7 cellular contexts compared by ENCODE assay signal in genomic region chr17:75270966-75271232, GRCh38. TPM values are rescaled to one million over a fixed set of nuclear protein-coding genes. Genes with fewer than 3 reads are reported as not detected.
DNase-seq lines count a peak whose midpoint lies in the region; FAIRE-seq and TF ChIP-seq lines count a peak whose summit lies in the region.

TSS of gene MIF4GD (minus strand) at chr17:75271231. CDS start at chr17:75270195, 1,036 bp downstream.

- no peaks in the 10 kb centered on the region for H3K79me2 ChIP-seq in GM23248 (ENCODE audit: insufficient read depth)

- in situ Hi-C loops in GM23248 (cut with MboI): no loop called here

- intact Hi-C loops in esophagus squamous epithelium (cut with DNase I): no loop called here

- H3K27ac ChIP-seq in GM23248 (peak within 1 kb of the TSS; percentile 58), SK-N-MC (peak within 1 kb of the TSS; percentile 13; the same call in 1 of the 2 replicates), esophagus squamous epithelium (peak within 1 kb of the TSS; percentile 97 to 99 (median 98))

- H3K27me3 ChIP-seq in GM23248 (replicated peaks; ENCODE audit: insufficient read depth) (no peaks in the 10 kb centered on the region), esophagus squamous epithelium (no peaks in the 10 kb centered on the region), neuron (ENCODE audit: insufficient read depth, low read length) (no peaks in the 10 kb centered on the region)

- H2AFZ ChIP-seq in GM23248 (peak within 1 kb of the TSS; percentile 97), neuron (ENCODE audit: low read depth, low read length) (peak within 1 kb of the TSS; percentile 96)

- TF ChIP-seq POLR2A in esophagus squamous epithelium (IDR thresholded peaks at IDR 0.05) (peak in 2 of 4 donors; percentile 37 to 49), GM12892 (IDR thresholded peaks at IDR 0.05; ENCODE audit: low read depth, low read length) (no peak; the same call in 1 of the 2 replicates)

- H3F3A ChIP-seq in GM23248 (ENCODE audit: insufficient read depth): peaks cover 13% of the 10 kb centered on the region

- H3K4me2 ChIP-seq in GM23248 (ENCODE audit: unreplicated experiment): peak within 1 kb of the TSS; percentile 89

- TF ChIP-seq CTCF in esophagus squamous epithelium (IDR thresholded peaks at IDR 0.05): no peak

- DNase-seq in GM23248 (no peak), SK-N-MC (ENCODE audit: low read depth, low spot score) (no peak), esophagus squamous epithelium (lab: John Stamatoyannopoulos, UW) (no peak), GM12892 (ENCODE audit: insufficient read length) (no peak), glomerular visceral epithelial cell (ENCODE audit: extremely low spot score) (no peak)
- DNase-seq in stimulated activated CD4-positive, alpha-beta T cell treated with anti-CD3 and anti-CD28 coated beads, Interleukin-2, amount 100 ng/mL, for 24 hours: no peak

- no peaks in the 10 kb centered on the region for H4K20me1 ChIP-seq in GM23248 (ENCODE audit: insufficient read depth)

- H3K4me3 ChIP-seq in GM23248 (peak within 1 kb of the TSS; percentile 93), SK-N-MC (peak within 1 kb of the TSS; percentile 95), esophagus squamous epithelium (peak within 1 kb of the TSS; percentile 58 to 97 (median 94)), neuron (ENCODE audit: low read length) (peak within 1 kb of the TSS; percentile 96)

- peaks cover 27% of the 10 kb centered on the region for H3K4me1 ChIP-seq in GM23248 (ENCODE audit: insufficient read depth)
- peaks cover 14 to 58% (median 23%) of the 10 kb centered on the region in 3 donors for H3K4me1 ChIP-seq in esophagus squamous epithelium
- H3K4me1 ChIP-seq in neuron (ENCODE audit: insufficient read depth, low read length): peaks cover 13% of the 10 kb centered on the region

- H3K9me3 ChIP-seq in GM23248 (ENCODE audit: low read depth) (no peaks in the 10 kb centered on the region), SK-N-MC (ENCODE audit: low read depth, low read length) (no peaks in the 10 kb centered on the region), esophagus squamous epithelium (no peaks in the 10 kb centered on the region), neuron (ENCODE audit: low read length) (no peaks in the 10 kb centered on the region)

- WGBS in GM23248 (ENCODE audit: low coverage in 1 of 2, low lambda C conversion rate in 2 of 2, missing lambda C conversion rate in 2 of 2), 2 experiments: 2 to 4% methylated on average over 25 to 35 of the region's 39 CpGs
- WGBS in esophagus squamous epithelium, 2 donors: no CpG with 5 or more reads among the region's 39 CpGs

- peaks cover 6% of the 10 kb centered on the region; the same call in 1 of the 2 replicates for H3K36me3 ChIP-seq in GM23248 (ENCODE audit: low read depth)
- H3K36me3 ChIP-seq in SK-N-MC (ENCODE audit: insufficient read depth, low read length): peaks cover 6% of the 10 kb centered on the region; the same call in 1 of the 2 replicates
- H3K36me3 ChIP-seq in esophagus squamous epithelium: peaks cover 0 to 22% (median 5%) of the 10 kb centered on the region in 3 donors
- H3K36me3 ChIP-seq in neuron (ENCODE audit: insufficient read depth, low read length): peaks cover 5% of the 10 kb centered on the region

- FAIRE-seq in GM12892 (lab: Jason Lieb, UNC): no peak

- H3K9ac ChIP-seq in GM23248: peak within 1 kb of the TSS; percentile 87
- peak within 1 kb of the TSS; percentile 94 for H3K9ac ChIP-seq in SK-N-MC (ENCODE audit: insufficient read length)

- H3K9me2 ChIP-seq in GM23248 (ENCODE audit: insufficient read depth): no peaks in the 10 kb centered on the region

RNA-seq across cellular contexts. Expression of gene MIF4GD, which starts in this region (rescaled TPM):
- 10.7 and 33.1 TPM in 2 replicates for total RNA-seq in GM23248 (2014; rRNA removed; shearing (Covaris generic))
- polyA plus RNA-seq in GM23248 (2016; fragmentation: Nextera tagmentation; extraction: Ambion mirVana): 14.1 and 14.4 TPM in 2 replicates
- total RNA-seq in esophagus squamous epithelium: 10 to 100 TPM; 14.6 to 28.0 (median 21.2) TPM
- 33.3 TPM for polyA plus RNA-seq in GM12892 (2012; ENCODE audit: missing spikeins)

Comparison
In these comparisons a context has a peak if more than half of its experiments do, and no peak if none do; other contexts are left out.
1. H3K27ac ChIP-seq: peak in every context shown above with its lines; median percentile 98 in esophagus squamous epithelium; 58 in GM23248; 13 in SK-N-MC.